26 cellular contexts compared by ENCODE assay signal in the genomic region with DNA sequence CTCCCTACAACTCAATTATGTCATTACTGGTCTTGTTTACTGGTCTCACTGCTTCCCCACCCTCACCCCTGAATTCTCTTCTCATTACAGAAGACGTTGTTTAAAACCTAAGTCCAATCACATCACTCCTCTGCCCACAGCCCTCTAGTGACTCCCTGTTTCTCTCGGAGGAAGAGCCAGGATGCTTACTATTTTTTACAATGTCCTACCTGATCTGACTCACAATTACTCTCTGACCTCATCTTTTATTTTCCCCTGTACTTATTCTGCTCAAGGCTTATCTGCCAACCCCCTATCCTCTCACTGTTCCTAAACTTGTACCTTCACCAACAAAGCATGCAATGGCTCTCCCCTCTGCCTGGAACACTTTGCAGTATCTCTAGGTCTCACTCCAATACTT.
"Had no signal": no experiment of that assay in that cellular context is flagged by ENCODE, and none has a peak within 500 bp of the region (broad histone marks: within the 10 kb centered on the region; RNA-seq: fewer than 3 reads in every experiment).

No MANE protein-coding gene starts in this region.

- H3K4me1 ChIP-seq: adrenal gland, SJCRH30 had no signal

- H3K9me3 ChIP-seq: adrenal gland, MG63, SJCRH30 had no signal

- H3K27ac ChIP-seq: adrenal gland, SJCRH30, SK-N-MC had no signal

- ATAC-seq: activated CD4-positive, alpha-beta T cell treated with anti-CD3 and anti-CD28 coated beads for 36 hours; activated naive CD4-positive, alpha-beta T cell treated with anti-CD3 and anti-CD28 coated beads, Interleukin-2, amount 50 U/mL, for 72 hours; activated T-cell treated with anti-CD3 and anti-CD28 coated beads, Interleukin-2, amount 50 U/mL, for 4 hours had no signal

- H3K27me3 ChIP-seq: adrenal gland, MG63, SJCRH30 had no signal

- H3K4me3 ChIP-seq: adrenal gland, MG63, SJCRH30, SK-N-MC had no signal

- H3K36me3 ChIP-seq: adrenal gland, MG63, SJCRH30 had no signal

- DNase-seq: activated CD4-positive, alpha-beta memory T cell treated with anti-CD3 and anti-CD28 coated beads for 36 hours; activated CD4-positive, alpha-beta T cell treated with anti-CD3 and anti-CD28 coated beads for 36 hours; activated CD4-positive, alpha-beta T cell treated with anti-CD3 and anti-CD28 coated beads, Interleukin-2, amount 10 ng/mL, durations not matched to agents 7 days and 5 days; activated CD8-positive, alpha-beta memory T cell treated with anti-CD3 and anti-CD28 coated beads, Interleukin-2, amount 50 U/mL, for 4 hours; activated gamma-delta T cell treated with Interleukin-2 at 50 U/mL for 16 hours; activated naive CD4-positive, alpha-beta T cell treated with anti-CD3 and anti-CD28 coated beads for 36 hours; activated T-cell treated with anti-CD3 and anti-CD28 coated beads for 4 hours; activated T-cell treated with anti-CD3 and anti-CD28 coated beads, Interleukin-2, amount 50 U/mL, for 4 hours; adrenal gland; anterior cingulate cortex; Karpas-422; KBM-7; MG63; MV-4-11; NCI-H1092; NCI-H1436 treated with DMSO at 0.1 percent for 48 hours; NCI-H187 treated with DMSO at 0.1 percent for 48 hours; NCI-H2081; NCI-H345; NCI-H524 treated with DMSO at 0.1 percent for 48 hours; NCI-H748 treated with DMSO at 0.1 percent for 48 hours; SHP77; SJCRH30; T1000 had no signal
